In genomic region chr5:612498-613424, GRCh38 we compare ENCODE assay signal across 8 cellular contexts. TPM values are rescaled to one million over a fixed set of nuclear protein-coding genes. Genes with fewer than 3 reads are reported as not detected.
A peak's percentile ranks its signal among the peaks of the same experiment; 100 is the strongest.
DNase-seq lines count a peak whose midpoint lies in the region; ATAC-seq lines count a peak whose summit lies in the region.

No MANE protein-coding gene starts in this region.

- POLR2A ChIA-PET in naive thymus-derived CD4-positive, alpha-beta T cell (lab: Charles Lee), result interaction anchor here (0.8 to 2.4 kb wide), 3 partner anchors 10 to 280 kb away, joined by 4 to 6 read pairs (median 5); partner anchors contain the start of genes BRD9 and TRIP13

- peak overlapping the region; percentile 76 to 89 (median 82) for H3K9ac ChIP-seq in BLaER1 treated with 17β-estradiol and CSF1 and Interleukin-3, amounts not matched to agents 10 nM and 100 nM

- peaks cover 4% of the 10 kb centered on the region for H3K9me3 Mint-ChIP-seq in T-helper 1 cell treated with Interleukin-12 subunit alpha and Interleukin-12 subunit beta and Interleukin-4 antibody, amounts not matched to agents 30 μg/mL and 1 μg/mL, for 36 hours
- H3K9me3 Mint-ChIP-seq in naive thymus-derived CD4-positive, alpha-beta T cell, result peaks cover 0 to 3% (median 0%) of the 10 kb centered on the region in 11 donors

- H3K27me3 Mint-ChIP-seq in T-helper 1 cell treated with Interleukin-12 subunit alpha and Interleukin-12 subunit beta and Interleukin-4 antibody, amounts not matched to agents 30 μg/mL and 1 μg/mL, for 36 hours (ENCODE audit: low read depth), result no peaks in the 10 kb centered on the region
- H3K27me3 Mint-ChIP-seq in naive thymus-derived CD4-positive, alpha-beta T cell, result peaks cover 0 to 5% (median under 1%) of the 10 kb centered on the region in 5 donors

- DNase-seq in GM19238 (ENCODE audit: insufficient read length, low spot score) (peak; percentile 20), NCI-H1105 (lab: John Stamatoyannopoulos, UW) (no peak)
- DNase-seq in naive thymus-derived CD4-positive, alpha-beta T cell, result no peak
- DNase-seq in effector CD8-positive, alpha-beta T cell (lab: John Stamatoyannopoulos, UW), result no peak

- H3K36me3 ChIP-seq in BLaER1 treated with 17β-estradiol and CSF1 and Interleukin-3, amounts not matched to agents 10 nM and 100 nM, result peaks cover 0 to 35% (median 17%) of the 10 kb centered on the region in 11 experiments; a peak in 16 of 22 replicates
- peaks cover 0 to 2% of the 10 kb centered on the region in 2 donors for H3K36me3 ChIP-seq in esophagus (ENCODE audit: control insufficient read depth in 2 of 2, insufficient read depth in 2 of 2, low read length in 1 of 2)
- H3K36me3 ChIP-seq in naive thymus-derived CD4-positive, alpha-beta T cell (ENCODE audit: control insufficient read depth in 2 of 3, insufficient read depth in 3 of 3, low read length in 3 of 3), result no peaks in the 10 kb centered on the region

- intact Hi-C loops in naive thymus-derived CD4-positive, alpha-beta T cell (cut with micrococcal nuclease), result loop anchor here (1.0 to 10.0 kb wide), 10 partner anchors 68 to 1192 kb away; partner anchors contain the start of genes BRD9 (in 1 of the 2), NDUFS6 (in 1 of the 2), PDCD6 (in 1 of the 2) and TRIP13 (in 1 of the 2)

- peaks cover 0 to 16% (median 14%) of the 10 kb centered on the region in 11 experiments; a peak in 18 of 22 replicates for H3K9me3 ChIP-seq in BLaER1 treated with 17β-estradiol and CSF1 and Interleukin-3, amounts not matched to agents 10 nM and 100 nM (replicated peaks in 1 of 11)
- H3K9me3 ChIP-seq in esophagus (ENCODE audit: control insufficient read depth in 2 of 2, insufficient read depth in 1 of 2, low read depth in 1 of 2, low read length in 1 of 2), result no peaks in the 10 kb centered on the region
- H3K9me3 ChIP-seq in naive thymus-derived CD4-positive, alpha-beta T cell (ENCODE audit: control insufficient read depth in 2 of 3, low read length in 3 of 3), result no peaks in the 10 kb centered on the region

- peaks cover 32% of the 10 kb centered on the region for H3K4me1 Mint-ChIP-seq in T-helper 1 cell treated with Interleukin-12 subunit alpha and Interleukin-12 subunit beta and Interleukin-4 antibody, amounts not matched to agents 30 μg/mL and 1 μg/mL, for 36 hours (ENCODE audit: low read depth)
- peaks cover 32 to 55% (median 48%) of the 10 kb centered on the region in 7 donors for H3K4me1 Mint-ChIP-seq in naive thymus-derived CD4-positive, alpha-beta T cell

- H3K27ac Mint-ChIP-seq in T-helper 1 cell treated with Interleukin-12 subunit alpha and Interleukin-12 subunit beta and Interleukin-4 antibody, amounts not matched to agents 30 μg/mL and 1 μg/mL, for 36 hours, result peak overlapping the region; percentile 85
- peak overlapping the region; percentile 76 to 96 (median 84) for H3K27ac Mint-ChIP-seq in naive thymus-derived CD4-positive, alpha-beta T cell

- H3K27ac ChIP-seq in BLaER1 treated with 17β-estradiol and CSF1 and Interleukin-3, amounts not matched to agents 10 nM and 100 nM, result peak overlapping the region in 9 of 11 experiments; percentile 51 to 76 (median 72); a peak in 18 of 22 replicates
- H3K27ac ChIP-seq in esophagus (ENCODE audit: low read depth in 2 of 2, low read length in 1 of 2), result peak overlapping the region; percentile 66 to 68
- peak overlapping the region; percentile 56 for H3K27ac ChIP-seq in naive thymus-derived CD4-positive, alpha-beta T cell (ENCODE audit: low read depth, low read length)

- peak; percentile 25 for ATAC-seq in HG03175 (IDR thresholded peaks at IDR 0.05; ENCODE audit: unreplicated experiment)
- ATAC-seq in naive thymus-derived CD4-positive, alpha-beta T cell, result peak; percentile 3

- peak overlapping the region; percentile 96 for H3K4me3 Mint-ChIP-seq in T-helper 1 cell treated with Interleukin-12 subunit alpha and Interleukin-12 subunit beta and Interleukin-4 antibody, amounts not matched to agents 30 μg/mL and 1 μg/mL, for 36 hours
- peak overlapping the region; percentile 84 to 99 (median 95) for H3K4me3 Mint-ChIP-seq in naive thymus-derived CD4-positive, alpha-beta T cell

- H4K20me1 ChIP-seq in BLaER1 treated with 17β-estradiol and CSF1 and Interleukin-3, amounts not matched to agents 10 nM and 100 nM, result peaks cover 0 to 39% (median 14%) of the 10 kb centered on the region in 11 experiments; a peak in 14 of 22 replicates

- CTCF ChIA-PET in naive thymus-derived CD4-positive, alpha-beta T cell (lab: Charles Lee), result no interaction called here

- peaks cover 25 to 59% (median 47%) of the 10 kb centered on the region in 10 experiments for H3K4me1 ChIP-seq in BLaER1 treated with 17β-estradiol and CSF1 and Interleukin-3, amounts not matched to agents 10 nM and 100 nM
- peaks cover 0 to 11% of the 10 kb centered on the region in 2 donors for H3K4me1 ChIP-seq in esophagus (ENCODE audit: control insufficient read depth in 2 of 2, insufficient read depth in 2 of 2, low read length in 1 of 2)
- H3K4me1 ChIP-seq in naive thymus-derived CD4-positive, alpha-beta T cell (ENCODE audit: control insufficient read depth in 2 of 2, insufficient read depth in 2 of 2, low read length in 2 of 2), result peaks cover 5 to 7% of the 10 kb centered on the region in 2 donors

- H3K4me3 ChIP-seq in BLaER1 treated with 17β-estradiol and CSF1 and Interleukin-3, amounts not matched to agents 10 nM and 100 nM, result peak overlapping the region; percentile 76 to 90 (median 84)
- H3K4me3 ChIP-seq in esophagus (ENCODE audit: low read depth in 1 of 2, low read length in 2 of 2), result peak overlapping the region; percentile 60 to 65
- peak overlapping the region; percentile 59 for H3K4me3 ChIP-seq in naive thymus-derived CD4-positive, alpha-beta T cell (ENCODE audit: low read length)

- peaks cover 15% of the 10 kb centered on the region for H3K36me3 Mint-ChIP-seq in T-helper 1 cell treated with Interleukin-12 subunit alpha and Interleukin-12 subunit beta and Interleukin-4 antibody, amounts not matched to agents 30 μg/mL and 1 μg/mL, for 36 hours (ENCODE audit: low read depth)
- peaks cover 0 to 12% (median 9%) of the 10 kb centered on the region in 5 donors for H3K36me3 Mint-ChIP-seq in naive thymus-derived CD4-positive, alpha-beta T cell

- peak overlapping the region; percentile 74 to 98 (median 87) for H3K4me2 ChIP-seq in BLaER1 treated with 17β-estradiol and CSF1 and Interleukin-3, amounts not matched to agents 10 nM and 100 nM

- H3K27me3 ChIP-seq in BLaER1 treated with 17β-estradiol and CSF1 and Interleukin-3, amounts not matched to agents 10 nM and 100 nM, result peaks cover 0 to 17% (median 0%) of the 10 kb centered on the region in 11 experiments; a peak in 4 of 22 replicates
- no peaks in the 10 kb centered on the region for H3K27me3 ChIP-seq in esophagus (ENCODE audit: control insufficient read depth in 1 of 2, insufficient read depth in 2 of 2, low read length in 2 of 2)
- no peaks in the 10 kb centered on the region for H3K27me3 ChIP-seq in naive thymus-derived CD4-positive, alpha-beta T cell (ENCODE audit: control insufficient read depth in 2 of 2, insufficient read depth in 2 of 2, low read length in 2 of 2)

- 12 to 14% methylated on average over 43 to 49 of the region's 49 CpGs for WGBS in esophagus, 2 donors

RNA-seq across cellular contexts. Expression of gene CEP72, which starts 0.6 kb away (rescaled TPM):
- polyA plus RNA-seq in esophagus, result 1 to 10 TPM; 3.1 to 7.0 TPM
- 10 to 100 TPM; 13.4 to 33.8 (median 22.7) TPM for total RNA-seq in naive thymus-derived CD4-positive, alpha-beta T cell
- 1 to 10 TPM; 6.0 to 8.7 TPM for polyA plus RNA-seq in naive thymus-derived CD4-positive, alpha-beta T cell
